In genomic region chr17:36544320-36545092, GRCh38 we compare ENCODE assay signal across 8 cellular contexts. TPM values are rescaled to one million over a fixed set of nuclear protein-coding genes. Genes with fewer than 3 reads are reported as not detected.
DNase-seq lines count a peak whose midpoint lies in the region; ATAC-seq, FAIRE-seq and TF ChIP-seq lines count a peak whose summit lies in the region.

Gene GGNBP2 (plus strand): TSS chr17:36544919. CDS start chr17:36545725, 806 bp downstream.

- H3K9me3 ChIP-seq in tibial nerve: no peaks in the 10 kb centered on the region

- H3K27me3 ChIP-seq in tibial nerve: no peaks in the 10 kb centered on the region

- peak within 1 kb of the TSS; percentile 93 to 98 (median 96) for H3K4me3 ChIP-seq in tibial nerve

- peak in 1 of 2 donors; percentile 97 for TF ChIP-seq EP300 in tibial nerve (IDR thresholded peaks at IDR 0.05)

- H3K27ac ChIP-seq in adipose tissue (ENCODE audit: low read depth, low read length) (peak within 1 kb of the TSS; percentile 87), tibial nerve (peak within 1 kb of the TSS; percentile 98 to 100 (median 99))

- TF ChIP-seq CTCF in tibial nerve (IDR thresholded peaks at IDR 0.05): peak in 1 of 5 experiments; percentile 4

- H3K4me1 ChIP-seq in tibial nerve: peaks cover 0 to 48% (median 41%) of the 10 kb centered on the region in 4 donors

- intact Hi-C loops in cardiac septum (cut with DNase I): loop anchor here (1.0 to 5.0 kb wide), 2 partner anchors 9 to 48 kb away; partner anchors contain the start of gene DHRS11

- FAIRE-seq in GM12891 (lab: Jason Lieb, UNC): no peak

- DNase-seq in GM12891 (ENCODE audit: insufficient read length, low spot score) (peak; percentile 79), NCI-H146 treated with DMSO at 0.1 percent for 48 hours (lab: John Stamatoyannopoulos, UW; ENCODE audit: unreplicated experiment) (peak; percentile 77), T-helper 1 cell (peak; percentile 87 to 95 (median 91)), cardiac septum (ENCODE audit: low spot score) (peak; percentile 97), pons (ENCODE audit: low spot score) (peak; percentile 88), tibial nerve (ENCODE audit: low spot score in 2 of 2) (peak; percentile 82 to 83)

- WGBS in adipose tissue, 3 donors: 0% methylated on average over 52 to 72 of the region's 72 CpGs
- 0% methylated on average over 16 to 61 of the region's 72 CpGs for WGBS in tibial nerve, 2 donors

- ATAC-seq in HG02852 (IDR thresholded peaks at IDR 0.05; ENCODE audit: unreplicated experiment): peak; percentile 49

- no peaks in the 10 kb centered on the region for H3K36me3 ChIP-seq in tibial nerve

- TF ChIP-seq POLR2A in GM12891 (IDR thresholded peaks at IDR 0.05; ENCODE audit: low read depth, low read length) (peak; percentile 90; the same call in 1 of the 2 replicates), tibial nerve (IDR thresholded peaks at IDR 0.05) (peak; percentile 71 to 88)

TF ChIP-seq in GM12891, 5 proteins besides CTCF, POLR2A, EP300 and RAD21:
- TF ChIP-seq TAF1 (IDR thresholded peaks at IDR 0.05; ENCODE audit: low read depth, low read length): peak; percentile 58; the same call in 1 of the 2 replicates
- peak; percentile 89 for TF ChIP-seq POLR2AphosphoS5 (IDR thresholded peaks at IDR 0.05; ENCODE audit: low read depth, low read length)
- no peak for TF ChIP-seq SPI1 (IDR thresholded peaks at IDR 0.05; ENCODE audit: low read depth, low read length)
- no peak for TF ChIP-seq PAX5 (IDR thresholded peaks at IDR 0.05; ENCODE audit: insufficient read depth, low read length, severe bottlenecking)
- TF ChIP-seq POU2F2 (IDR thresholded peaks at IDR 0.05; ENCODE audit: low read depth, low read length): peak; percentile 40; the same call in 1 of the 2 replicates

RNA-seq across cellular contexts. Expression of gene GGNBP2, which starts in this region (rescaled TPM):
- polyA plus RNA-seq in GM12891 (2012; ENCODE audit: low read depth, missing spikeins): 35.0 TPM
- polyA plus RNA-seq in adipose tissue: 10 to 100 TPM; 34.8 to 57.7 (median 41.9) TPM
- 50.2 TPM for total RNA-seq in cardiac septum
- 100 to 1,000 TPM in 1 of 4 donors, 10 to 100 TPM in 3; 53.6 to 107 (median 79.4) TPM for total RNA-seq in tibial nerve

Comparison
In these comparisons a context has a peak if more than half of its experiments do, and no peak if none do; other contexts are left out.
1. Peak in every context shown above with its lines: DNase-seq, ATAC-seq, H3K4me3 ChIP-seq and H3K27ac ChIP-seq.